ENCODE assay signal across 22 cellular contexts in genomic region chr10:28548781-28549498, GRCh38. TPM values are rescaled to one million over a fixed set of nuclear protein-coding genes. Genes with fewer than 3 reads are reported as not detected.
DNase-seq lines count a peak whose midpoint lies in the region; TF ChIP-seq lines count a peak whose summit lies in the region.
"Had no signal": no experiment of that assay in that cellular context is flagged by ENCODE, and none has a peak within 500 bp of the region (broad histone marks: within the 10 kb centered on the region; RNA-seq: fewer than 3 reads in every experiment).

No MANE protein-coding gene starts in this region.

- H3K27me3 ChIP-seq in CD8-positive, alpha-beta memory T cell (ENCODE audit: insufficient read depth, low read length, poor library complexity, severe bottlenecking) = no peaks in the 10 kb centered on the region
- H3K27me3 ChIP-seq: BLaER1 treated with 17β-estradiol and CSF1 and Interleukin-3, amounts not matched to agents 10 nM and 100 nM; stomach; upper lobe of left lung had no signal

- DNase-seq in activated CD4-positive, alpha-beta T cell treated with anti-CD3 and anti-CD28 coated beads, Interleukin-2, amount 10 ng/mL, durations not matched to agents 7 days and 5 days = no peak
- no peak for DNase-seq in activated CD4-positive, alpha-beta T cell treated with anti-CD3 and anti-CD28 coated beads for 4 hours
- no peak for DNase-seq in CD8-positive, alpha-beta memory T cell
- DNase-seq in activated naive CD8-positive, alpha-beta T cell treated with anti-CD3 and anti-CD28 coated beads for 36 hours = no peak
- DNase-seq in nephron progenitor cell (no peak), epidermal melanocyte (ENCODE audit: insufficient read length, low spot score) (no peak), NCI-H1105 treated with DMSO at 0.1 percent for 48 hours (lab: John Stamatoyannopoulos, UW) (no peak), SK-N-DZ (ENCODE audit: low spot score) (no peak)
- DNase-seq: activated CD4-positive, alpha-beta T cell treated with anti-CD3 and anti-CD28 coated beads, Interleukin-2, amount 50 U/mL, for 1 hour; activated T-cell treated with anti-CD3 and anti-CD28 coated beads, Interleukin-2, amount 50 U/mL, for 1 hour; dermis blood vessel endothelial cell; DMS153; kidney glomerular epithelial cell; naive B cell; NCI-H2029 treated with DMSO at 0.1 percent for 48 hours; NCI-H446 treated with DMSO at 0.1 percent for 48 hours; NK-92 treated with Interleukin-12 subunit alpha and Interleukin-12 subunit beta, amount 100 ng/mL, for 24 hours; stimulated activated CD4-positive, alpha-beta T cell treated with anti-CD3 and anti-CD28 coated beads, Interleukin-1b, Interleukin-23, amount 100 ng/mL, for 48 hours; stomach; upper lobe of left lung had no signal

- H3K4me3 ChIP-seq in CD8-positive, alpha-beta memory T cell (ENCODE audit: low read length) = no peak overlapping the region
- H3K4me3 ChIP-seq: A549; BLaER1 treated with 17β-estradiol and CSF1 and Interleukin-3, amounts not matched to agents 10 nM and 100 nM; stomach; upper lobe of left lung had no signal

- H3K4me1 Mint-ChIP-seq in activated CD4-positive, alpha-beta T cell treated with anti-CD3 and anti-CD28 coated beads, Interleukin-2, amount 10 ng/mL, durations not matched to agents 7 days and 5 days = peaks cover 69% of the 10 kb centered on the region
- H3K4me1 Mint-ChIP-seq in CD8-positive, alpha-beta memory T cell = peaks cover 74 to 93% (median 90%) of the 10 kb centered on the region in 3 donors
- H3K4me1 Mint-ChIP-seq in activated naive CD8-positive, alpha-beta T cell treated with anti-CD3 and anti-CD28 coated beads for 36 hours = peaks cover 65% of the 10 kb centered on the region
- H3K4me1 Mint-ChIP-seq in nephron progenitor cell = peaks cover 39% of the 10 kb centered on the region

- CTCF ChIA-PET in activated CD4-positive, alpha-beta T cell treated with anti-CD3 and anti-CD28 coated beads, Interleukin-2, amount 10 ng/mL, durations not matched to agents 7 days and 5 days (lab: Charles Lee) = no interaction called here
- CTCF ChIA-PET in CD8-positive, alpha-beta memory T cell (lab: Charles Lee) = no interaction called here

- H3K36me3 Mint-ChIP-seq in activated CD4-positive, alpha-beta T cell treated with anti-CD3 and anti-CD28 coated beads, Interleukin-2, amount 10 ng/mL, durations not matched to agents 7 days and 5 days (ENCODE audit: low read depth) = peaks cover 57% of the 10 kb centered on the region
- peaks cover 0 to 69% (median 21%) of the 10 kb centered on the region in 3 donors for H3K36me3 Mint-ChIP-seq in CD8-positive, alpha-beta memory T cell
- H3K36me3 Mint-ChIP-seq in activated naive CD8-positive, alpha-beta T cell treated with anti-CD3 and anti-CD28 coated beads for 36 hours = peaks cover 42% of the 10 kb centered on the region
- H3K36me3 Mint-ChIP-seq in nephron progenitor cell (ENCODE audit: low read depth) = peaks cover 86% of the 10 kb centered on the region

- no peaks in the 10 kb centered on the region for H3K9me3 ChIP-seq in CD8-positive, alpha-beta memory T cell (ENCODE audit: low read length)
- H3K9me3 ChIP-seq: A549; BLaER1 treated with 17β-estradiol and CSF1 and Interleukin-3, amounts not matched to agents 10 nM and 100 nM; stomach; upper lobe of left lung had no signal

- POLR2A ChIA-PET in activated CD4-positive, alpha-beta T cell treated with anti-CD3 and anti-CD28 coated beads, Interleukin-2, amount 10 ng/mL, durations not matched to agents 7 days and 5 days (lab: Charles Lee) = no interaction called here
- POLR2A ChIA-PET in CD8-positive, alpha-beta memory T cell (lab: Charles Lee) = interaction anchor here (0.9 kb wide), 1 partner anchor 13 kb away, joined by 3 read pairs; no protein-coding TSS in a partner anchor

- H3K36me3 ChIP-seq in CD8-positive, alpha-beta memory T cell (ENCODE audit: insufficient read depth, low read length) = peaks cover 12% of the 10 kb centered on the region

- no peaks in the 10 kb centered on the region for H3K9me3 Mint-ChIP-seq in activated CD4-positive, alpha-beta T cell treated with anti-CD3 and anti-CD28 coated beads, Interleukin-2, amount 10 ng/mL, durations not matched to agents 7 days and 5 days
- no peaks in the 10 kb centered on the region for H3K9me3 Mint-ChIP-seq in CD8-positive, alpha-beta memory T cell
- H3K9me3 Mint-ChIP-seq in activated naive CD8-positive, alpha-beta T cell treated with anti-CD3 and anti-CD28 coated beads for 36 hours = no peaks in the 10 kb centered on the region
- peaks cover 3% of the 10 kb centered on the region for H3K9me3 Mint-ChIP-seq in nephron progenitor cell
- H3K9me3 Mint-ChIP-seq: naive B cell had no signal

- H3K27me3 Mint-ChIP-seq in activated CD4-positive, alpha-beta T cell treated with anti-CD3 and anti-CD28 coated beads, Interleukin-2, amount 10 ng/mL, durations not matched to agents 7 days and 5 days = no peaks in the 10 kb centered on the region
- no peaks in the 10 kb centered on the region for H3K27me3 Mint-ChIP-seq in CD8-positive, alpha-beta memory T cell
- H3K27me3 Mint-ChIP-seq in activated naive CD8-positive, alpha-beta T cell treated with anti-CD3 and anti-CD28 coated beads for 36 hours = no peaks in the 10 kb centered on the region
- no peaks in the 10 kb centered on the region for H3K27me3 Mint-ChIP-seq in nephron progenitor cell (ENCODE audit: low read depth, poor library complexity)
- H3K27me3 Mint-ChIP-seq: naive B cell had no signal

- no peak overlapping the region for H3K27ac ChIP-seq in CD8-positive, alpha-beta memory T cell (ENCODE audit: low read depth, low read length)
- H3K27ac ChIP-seq: A549; BLaER1 treated with 17β-estradiol and CSF1 and Interleukin-3, amounts not matched to agents 10 nM and 100 nM; stomach; upper lobe of left lung had no signal

- H3K27ac Mint-ChIP-seq in activated CD4-positive, alpha-beta T cell treated with anti-CD3 and anti-CD28 coated beads, Interleukin-2, amount 10 ng/mL, durations not matched to agents 7 days and 5 days = peak overlapping the region; percentile 54
- H3K27ac Mint-ChIP-seq in CD8-positive, alpha-beta memory T cell = peak overlapping the region in 5 of 8 donors; percentile 44 to 71 (median 55)
- peak overlapping the region; percentile 3 for H3K27ac Mint-ChIP-seq in activated naive CD8-positive, alpha-beta T cell treated with anti-CD3 and anti-CD28 coated beads for 36 hours
- H3K27ac Mint-ChIP-seq in nephron progenitor cell = peak overlapping the region; percentile 37

- no peak for TF ChIP-seq CTCF in nephron progenitor cell (IDR thresholded peaks at IDR 0.05)

- no peak overlapping the region for H3K4me3 Mint-ChIP-seq in activated CD4-positive, alpha-beta T cell treated with anti-CD3 and anti-CD28 coated beads, Interleukin-2, amount 10 ng/mL, durations not matched to agents 7 days and 5 days
- H3K4me3 Mint-ChIP-seq in CD8-positive, alpha-beta memory T cell = peak overlapping the region in 4 of 7 donors; percentile 18 to 49 (median 28)
- H3K4me3 Mint-ChIP-seq in activated naive CD8-positive, alpha-beta T cell treated with anti-CD3 and anti-CD28 coated beads for 36 hours = no peak overlapping the region
- no peak overlapping the region for H3K4me3 Mint-ChIP-seq in nephron progenitor cell

- peaks cover 72% of the 10 kb centered on the region for H3K4me1 ChIP-seq in CD8-positive, alpha-beta memory T cell (ENCODE audit: insufficient read depth, low read length)

RNA-seq across cellular contexts. Expression of gene WAC, which starts 16.0 kb away (rescaled TPM):
- 100 to 1,000 TPM; 126 to 145 TPM for total RNA-seq in activated CD4-positive, alpha-beta T cell treated with anti-CD3 and anti-CD28 coated beads, Interleukin-2, amount 10 ng/mL, durations not matched to agents 7 days and 5 days
- 100 to 1,000 TPM; 134 to 142 TPM for total RNA-seq in CD8-positive, alpha-beta memory T cell
- polyA plus RNA-seq in CD8-positive, alpha-beta memory T cell = 119 TPM
- 100 to 1,000 TPM; 123 to 126 TPM for total RNA-seq in activated naive CD8-positive, alpha-beta T cell treated with anti-CD3 and anti-CD28 coated beads for 36 hours
- polyA plus RNA-seq in SK-N-DZ (2014; cell fraction: cytosol; rRNA removed) = 52.0 and 73.7 TPM in 2 replicates
- polyA plus RNA-seq in SK-N-DZ (2014; cell fraction: nucleus; rRNA removed) = 43.2 and 46.8 TPM in 2 replicates

Comparison
In these comparisons a context has a peak if more than half of its experiments do, and no peak if none do; other contexts are left out.
1. H3K27ac Mint-ChIP-seq: peak in every context shown above with its lines; median percentile 55 in CD8-positive, alpha-beta memory T cell; 54 in activated CD4-positive, alpha-beta T cell treated with anti-CD3 and anti-CD28 coated beads, Interleukin-2, amount 10 ng/mL, durations not matched to agents 7 days and 5 days; 37 in nephron progenitor cell; 3 in activated naive CD8-positive, alpha-beta T cell treated with anti-CD3 and anti-CD28 coated beads for 36 hours.
2. H3K4me3 Mint-ChIP-seq: peak in CD8-positive, alpha-beta memory T cell (4 of 7); none in activated CD4-positive, alpha-beta T cell treated with anti-CD3 and anti-CD28 coated beads, Interleukin-2, amount 10 ng/mL, durations not matched to agents 7 days and 5 days (single experiment), activated naive CD8-positive, alpha-beta T cell treated with anti-CD3 and anti-CD28 coated beads for 36 hours (single experiment) and nephron progenitor cell (single experiment).